31 cellular contexts compared by ENCODE assay signal in genomic region chr4:164396439-164396838, GRCh38.
DNase-seq lines count a peak whose midpoint lies in the region; ATAC-seq and TF ChIP-seq lines count a peak whose summit lies in the region.
"Had no signal": no experiment of that assay in that cellular context is flagged by ENCODE, and none has a peak within 500 bp of the region (broad histone marks: within the 10 kb centered on the region; RNA-seq: fewer than 3 reads in every experiment).

No MANE protein-coding gene starts in this region.

- H3K27me3 ChIP-seq in GM23338 (ENCODE audit: insufficient read depth) (no peaks in the 10 kb centered on the region), adrenal gland (no peaks in the 10 kb centered on the region)
- H3K27me3 ChIP-seq: BLaER1 treated with 17β-estradiol and CSF1 and Interleukin-3, amounts not matched to agents 10 nM and 100 nM; suprapubic skin; upper lobe of left lung had no signal

- H3K4me1 Mint-ChIP-seq in GM23338 = no peaks in the 10 kb centered on the region
- H3K4me1 Mint-ChIP-seq: activated naive CD4-positive, alpha-beta T cell treated with anti-CD3 and anti-CD28 coated beads, Interleukin-2, amount 50 U/mL, for 24 hours; central memory CD8-positive, alpha-beta T cell; H9; stimulated activated naive B cell treated with anti-CD40 and anti-IgM and Interleukin-4, amounts not matched to agents 10 μg/mL and 1 μg/mL and 100 μg/mL, for 72 hours had no signal

- no peaks in the 10 kb centered on the region for H3K27me3 Mint-ChIP-seq in GM23338 (ENCODE audit: insufficient read depth, low read depth, poor library complexity)
- H3K27me3 Mint-ChIP-seq: activated naive CD4-positive, alpha-beta T cell treated with anti-CD3 and anti-CD28 coated beads, Interleukin-2, amount 50 U/mL, for 24 hours; central memory CD8-positive, alpha-beta T cell; effector memory CD8-positive, alpha-beta T cell; natural killer cell treated with Interleukin-12 subunit alpha and Interleukin-12 subunit beta and Interleukin-15 and Interleukin-18, amount 100 ng/mL, for 72 hours; stimulated activated naive B cell treated with anti-CD40 and anti-IgM and Interleukin-4, amounts not matched to agents 10 μg/mL and 1 μg/mL and 100 μg/mL, for 72 hours had no signal

- H3K9me3 ChIP-seq in adrenal gland (replicated peaks in 1 of 3) = no peaks in the 10 kb centered on the region
- H3K9me3 ChIP-seq: BLaER1 treated with 17β-estradiol and CSF1 and Interleukin-3, amounts not matched to agents 10 nM and 100 nM; lower lobe of right lung; suprapubic skin; upper lobe of left lung had no signal

- TF ChIP-seq CTCF in GM23338 (conservative IDR thresholded peaks at IDR 0.05; ENCODE audit: low read depth in 2 of 2) = no peak
- no peak for TF ChIP-seq CTCF in astrocyte of the spinal cord (IDR thresholded peaks at IDR 0.05; ENCODE audit: low read depth, low read length)
- no peak for TF ChIP-seq CTCF in adrenal gland (IDR thresholded peaks at IDR 0.05)

- ATAC-seq in GM23338 (no peak), HG02885 (IDR thresholded peaks at IDR 0.05; ENCODE audit: poor library complexity, unreplicated experiment) (no peak)
- ATAC-seq: effector memory CD8-positive, alpha-beta T cell; lower lobe of right lung; natural killer cell treated with Interleukin-12 subunit alpha and Interleukin-12 subunit beta and Interleukin-15 and Interleukin-18, amount 100 ng/mL, for 72 hours; stimulated activated naive B cell treated with anti-CD40 and anti-IgM and Interleukin-4, amounts not matched to agents 10 μg/mL and 1 μg/mL and 100 μg/mL, for 72 hours had no signal

- no peak overlapping the region for H3K27ac ChIP-seq in GM23338 (ENCODE audit: low read depth)
- no peak overlapping the region for H3K27ac ChIP-seq in adrenal gland
- H3K27ac ChIP-seq: BLaER1 treated with 17β-estradiol and CSF1 and Interleukin-3, amounts not matched to agents 10 nM and 100 nM; lower lobe of right lung; skin epidermis; suprapubic skin; upper lobe of left lung had no signal

- no peak for TF ChIP-seq POLR2A in adrenal gland (IDR thresholded peaks at IDR 0.05)

- H3K79me2 ChIP-seq in GM23338 (replicated peaks; ENCODE audit: insufficient read depth) = no peaks in the 10 kb centered on the region

- in situ Hi-C loops in astrocyte of the spinal cord (cut with HindIII; ENCODE audit: low sequenced_read_pairs) = no loop called here

- no peak overlapping the region for H2AFZ ChIP-seq in GM23338

- H4K20me1 ChIP-seq in GM23338 (replicated peaks; ENCODE audit: insufficient read depth) = no peaks in the 10 kb centered on the region
- H4K20me1 ChIP-seq: BLaER1 treated with 17β-estradiol and CSF1 and Interleukin-3, amounts not matched to agents 10 nM and 100 nM had no signal

- no peaks in the 10 kb centered on the region for H3K36me3 Mint-ChIP-seq in GM23338 (ENCODE audit: low read depth)
- H3K36me3 Mint-ChIP-seq: activated naive CD4-positive, alpha-beta T cell treated with anti-CD3 and anti-CD28 coated beads, Interleukin-2, amount 50 U/mL, for 24 hours; natural killer cell treated with Interleukin-12 subunit alpha and Interleukin-12 subunit beta and Interleukin-15 and Interleukin-18, amount 100 ng/mL, for 72 hours; stimulated activated naive B cell treated with anti-CD40 and anti-IgM and Interleukin-4, amounts not matched to agents 10 μg/mL and 1 μg/mL and 100 μg/mL, for 72 hours had no signal

- H3K36me3 ChIP-seq in GM23338 (ENCODE audit: insufficient read depth) = no peaks in the 10 kb centered on the region
- H3K36me3 ChIP-seq in adrenal gland (replicated peaks in 1 of 2) = no peaks in the 10 kb centered on the region
- H3K36me3 ChIP-seq: BLaER1 treated with 17β-estradiol and CSF1 and Interleukin-3, amounts not matched to agents 10 nM and 100 nM; lower lobe of right lung; suprapubic skin; upper lobe of left lung had no signal

- no peaks in the 10 kb centered on the region for H3K4me1 ChIP-seq in GM23338 (ENCODE audit: insufficient read depth)
- no peaks in the 10 kb centered on the region for H3K4me1 ChIP-seq in adrenal gland (replicated peaks in 1 of 2)
- H3K4me1 ChIP-seq: BLaER1 treated with 17β-estradiol and CSF1 and Interleukin-3, amounts not matched to agents 10 nM and 100 nM; lower lobe of right lung; suprapubic skin; upper lobe of left lung had no signal

- H3K4me3 Mint-ChIP-seq in GM23338 = no peak overlapping the region
- H3K4me3 Mint-ChIP-seq: activated naive CD4-positive, alpha-beta T cell treated with anti-CD3 and anti-CD28 coated beads, Interleukin-2, amount 50 U/mL, for 24 hours; central memory CD8-positive, alpha-beta T cell; effector memory CD8-positive, alpha-beta T cell; H9; natural killer cell treated with Interleukin-12 subunit alpha and Interleukin-12 subunit beta and Interleukin-15 and Interleukin-18, amount 100 ng/mL, for 72 hours; stimulated activated naive B cell treated with anti-CD40 and anti-IgM and Interleukin-4, amounts not matched to agents 10 μg/mL and 1 μg/mL and 100 μg/mL, for 72 hours had no signal

- no peaks in the 10 kb centered on the region for H3K9me3 Mint-ChIP-seq in GM23338
- H3K9me3 Mint-ChIP-seq: activated naive CD4-positive, alpha-beta T cell treated with anti-CD3 and anti-CD28 coated beads, Interleukin-2, amount 50 U/mL, for 24 hours; H9 had no signal

- WGBS in adrenal gland, 4 donors = 39 to 47% (median 41%) methylated on average over 4 of the region's 4 CpGs

- no peak overlapping the region for H3K4me2 ChIP-seq in GM23338
- H3K4me2 ChIP-seq: BLaER1 treated with 17β-estradiol and CSF1 and Interleukin-3, amounts not matched to agents 10 nM and 100 nM had no signal

- H3K9me2 ChIP-seq in GM23338 (ENCODE audit: insufficient read depth) = no peaks in the 10 kb centered on the region

- no peak overlapping the region for H3K27ac Mint-ChIP-seq in GM23338
- H3K27ac Mint-ChIP-seq: activated naive CD4-positive, alpha-beta T cell treated with anti-CD3 and anti-CD28 coated beads, Interleukin-2, amount 50 U/mL, for 24 hours; effector memory CD8-positive, alpha-beta T cell; H9; natural killer cell treated with Interleukin-12 subunit alpha and Interleukin-12 subunit beta and Interleukin-15 and Interleukin-18, amount 100 ng/mL, for 72 hours; stimulated activated naive B cell treated with anti-CD40 and anti-IgM and Interleukin-4, amounts not matched to agents 10 μg/mL and 1 μg/mL and 100 μg/mL, for 72 hours had no signal

- H3K4me3 ChIP-seq in GM23338 (no peak overlapping the region), astrocyte of the spinal cord (ENCODE audit: low read depth, low read length) (no peak overlapping the region), adrenal gland (no peak overlapping the region)
- H3K4me3 ChIP-seq: BLaER1 treated with 17β-estradiol and CSF1 and Interleukin-3, amounts not matched to agents 10 nM and 100 nM; lower lobe of right lung; skin epidermis; suprapubic skin; upper lobe of left lung had no signal

- intact Hi-C loops in adrenal gland (cut with DNase I) = no loop called here

- DNase-seq in GM23338 (ENCODE audit: low spot score) = peak; percentile 14
- peak; percentile 47 to 66 for DNase-seq in NCI-H524 (lab: John Stamatoyannopoulos, UW)
- peak; percentile 5 for DNase-seq in astrocyte of the spinal cord (ENCODE audit: low read depth, low spot score)
- DNase-seq in left kidney (ENCODE audit: low read depth, low spot score) = peak; percentile 53
- DNase-seq in adrenal gland = no peak
- DNase-seq in NAMALWA (ENCODE audit: low spot score) = no peak
- DNase-seq in activated CD4-positive, alpha-beta T cell treated with anti-CD3 and anti-CD28 coated beads, Interleukin-2, amount 50 U/mL, for 4 hours = no peak
- DNase-seq: activated CD4-positive, alpha-beta T cell treated with anti-CD3 and anti-CD28 coated beads for 48 hours; anterior cingulate cortex; DMS153; effector memory CD8-positive, alpha-beta T cell; erythroblast; glutamatergic neuron; H9; IMR-90; kidney; lower lobe of right lung; NCI-H1105 treated with DMSO at 0.1 percent for 48 hours; NCI-H1930; NCI-H510A treated with DMSO at 0.1 percent for 48 hours; SIG-M5; stimulated activated naive B cell treated with anti-CD40 and anti-IgM and Interleukin-4, amounts not matched to agents 10 μg/mL and 1 μg/mL and 100 μg/mL, for 72 hours; T1000; upper lobe of left lung had no signal

- H3F3A ChIP-seq in GM23338 (replicated peaks; ENCODE audit: low read depth) = no peaks in the 10 kb centered on the region

TF ChIP-seq in GM23338, 12 proteins besides CTCF, POLR2A, EP300 and RAD21 (continues in another document):
- TF ChIP-seq STAT1 (IDR thresholded peaks at IDR 0.05; ENCODE audit: unreplicated experiment) (no peak), EZH2phosphoT487 (IDR thresholded peaks at IDR 0.05; ENCODE audit: unreplicated experiment) (no peak)

Comparison
In these comparisons a context has a peak if more than half of its experiments do, and no peak if none do; other contexts are left out.
1. DNase-seq: peak in GM23338 (single experiment), NCI-H524 (2 of 2), astrocyte of the spinal cord (single experiment) and left kidney (single experiment); none in adrenal gland (0 of 7), NAMALWA (single experiment) and activated CD4-positive, alpha-beta T cell treated with anti-CD3 and anti-CD28 coated beads, Interleukin-2, amount 50 U/mL, for 4 hours (0 of 2).